Comparison of ENCODE assay signal across 9 cellular contexts in genomic region chr14:54776361-54777001, GRCh38.
A peak's percentile ranks its signal among the peaks of the same experiment; 100 is the strongest.
DNase-seq lines count a peak whose midpoint lies in the region; ATAC-seq and TF ChIP-seq lines count a peak whose summit lies in the region.
"Had no signal": no experiment of that assay in that cellular context is flagged by ENCODE, and none has a peak within 500 bp of the region (broad histone marks: within the 10 kb centered on the region; RNA-seq: fewer than 3 reads in every experiment).

No MANE protein-coding gene starts in this region.

- H3K9me3 Mint-ChIP-seq in activated naive CD8-positive, alpha-beta T cell (ENCODE audit: low read depth): no peaks in the 10 kb centered on the region
- no peaks in the 10 kb centered on the region for H3K9me3 Mint-ChIP-seq in stimulated activated naive CD8-positive, alpha-beta T cell treated with anti-CD3 and anti-CD28 coated beads, Interleukin-15, amount 100 ng/mL, for 72 hours

- TF ChIP-seq POLR2A in right lobe of liver (IDR thresholded peaks at IDR 0.05): no peak

- TF ChIP-seq CTCF in right lobe of liver (IDR thresholded peaks at IDR 0.05): no peak

- H3K27ac Mint-ChIP-seq in activated naive CD8-positive, alpha-beta T cell: peak overlapping the region; percentile 90
- peak overlapping the region; percentile 88 to 89 for H3K27ac Mint-ChIP-seq in stimulated activated naive CD8-positive, alpha-beta T cell treated with anti-CD3 and anti-CD28 coated beads, Interleukin-15, amount 100 ng/mL, for 72 hours

- H3K27me3 Mint-ChIP-seq in activated naive CD8-positive, alpha-beta T cell: peaks cover 2% of the 10 kb centered on the region
- peaks cover 35% of the 10 kb centered on the region for H3K27me3 Mint-ChIP-seq in stimulated activated naive CD8-positive, alpha-beta T cell treated with anti-CD3 and anti-CD28 coated beads, Interleukin-15, amount 100 ng/mL, for 72 hours

- no peaks in the 10 kb centered on the region for H3K27me3 ChIP-seq in right lobe of liver

- no peaks in the 10 kb centered on the region for H3K9me3 ChIP-seq in right lobe of liver

- peak overlapping the region; percentile 73 for H3K4me3 Mint-ChIP-seq in activated naive CD8-positive, alpha-beta T cell
- peak overlapping the region; percentile 71 for H3K4me3 Mint-ChIP-seq in stimulated activated naive CD8-positive, alpha-beta T cell treated with anti-CD3 and anti-CD28 coated beads, Interleukin-15, amount 100 ng/mL, for 72 hours

- peaks cover 0 to 48% (median 20%) of the 10 kb centered on the region in 4 donors for H3K4me1 ChIP-seq in right lobe of liver

- H3K4me3 ChIP-seq in right lobe of liver: no peak overlapping the region

- H3K27ac ChIP-seq in right lobe of liver: peak overlapping the region in 1 of 3 donors; percentile 79
- H3K27ac ChIP-seq: VCaP had no signal

- H3K4me1 Mint-ChIP-seq in activated naive CD8-positive, alpha-beta T cell (ENCODE audit: low read depth): peaks cover 43% of the 10 kb centered on the region
- peaks cover 58% of the 10 kb centered on the region for H3K4me1 Mint-ChIP-seq in stimulated activated naive CD8-positive, alpha-beta T cell treated with anti-CD3 and anti-CD28 coated beads, Interleukin-15, amount 100 ng/mL, for 72 hours

- no peaks in the 10 kb centered on the region for H3K36me3 Mint-ChIP-seq in activated naive CD8-positive, alpha-beta T cell

- 11% methylated on average over 11 of the region's 12 CpGs for WGBS in right lobe of liver (ENCODE audit: insufficient coverage, low coverage, low lambda C conversion rate, missing lambda C conversion rate)

- peaks cover 0 to 13% (median 0%) of the 10 kb centered on the region in 4 donors for H3K36me3 ChIP-seq in right lobe of liver

- DNase-seq in activated CD4-positive, alpha-beta T cell treated with anti-CD3 and anti-CD28 coated beads for 24 hours (ENCODE audit: low read depth in 2 of 2): peak; percentile 53 to 73
- DNase-seq in activated CD4-positive, alpha-beta T cell treated with anti-CD3 and anti-CD28 coated beads for 1 hour: no peak
- peak; percentile 67 for DNase-seq in SIG-M5 treated with dmso at 0.1 percent for 504 hours (lab: John Stamatoyannopoulos, UW; ENCODE audit: unreplicated experiment)
- DNase-seq in right lobe of liver: peak in 2 of 3 donors; percentile 43 to 68
- DNase-seq in stimulated activated naive CD8-positive, alpha-beta T cell treated with anti-CD3 and anti-CD28 coated beads, Interleukin-15, amount 100 ng/mL, for 72 hours: peak; percentile 78 to 91
- no peak for DNase-seq in COLO829 (ENCODE audit: low spot score)

- intact Hi-C loops in right lobe of liver (cut with DNase I): loop anchor here (5.0 to 10.0 kb wide), 2 partner anchors 209 to 212 kb away; partner anchors contain the start of gene SAMD4A (in 2 of the 2)

- ATAC-seq in right lobe of liver: peak in 2 of 4 donors; percentile 3 to 25
- peak; percentile 74 for ATAC-seq in stimulated activated naive CD8-positive, alpha-beta T cell treated with anti-CD3 and anti-CD28 coated beads, Interleukin-15, amount 100 ng/mL, for 72 hours
- ATAC-seq in HG02571 (IDR thresholded peaks at IDR 0.05; ENCODE audit: unreplicated experiment): no peak

Comparison
In these comparisons a context has a peak if more than half of its experiments do, and no peak if none do; other contexts are left out.
1. DNase-seq: peak in activated CD4-positive, alpha-beta T cell treated with anti-CD3 and anti-CD28 coated beads for 24 hours (2 of 2), SIG-M5 treated with dmso at 0.1 percent for 504 hours (single experiment), right lobe of liver (2 of 3) and stimulated activated naive CD8-positive, alpha-beta T cell treated with anti-CD3 and anti-CD28 coated beads, Interleukin-15, amount 100 ng/mL, for 72 hours (2 of 2); none in activated CD4-positive, alpha-beta T cell treated with anti-CD3 and anti-CD28 coated beads for 1 hour (single experiment) and COLO829 (single experiment).